ENCODE assay signal across 1 cellular context in genomic region chr17:49437696-49438438, GRCh38.
A peak's percentile ranks its signal among the peaks of the same experiment; 100 is the strongest.
TF ChIP-seq lines count a peak whose summit lies in the region.

No MANE protein-coding gene starts in this region.

TF ChIP-seq in H1, 55 proteins besides CTCF, POLR2A, EP300 and RAD21:
- TF ChIP-seq SUZ12 (IDR thresholded peaks at IDR 0.05; ENCODE audit: low read length) (no peak), JUN (IDR thresholded peaks at IDR 0.05; ENCODE audit: low read depth, low read length) (no peak), KDM1A (IDR thresholded peaks at IDR 0.05; ENCODE audit: borderline replicate concordance, low read length) (peak; percentile 77; the same call in 1 of the 2 replicates), CTBP2 (IDR thresholded peaks at IDR 0.05; ENCODE audit: borderline replicate concordance, insufficient read depth, insufficient read length, low read length) (no peak)
